ENCODE assay signal across 9 cellular contexts in genomic region chr20:57991211-57991841, GRCh38.
DNase-seq lines count a peak whose midpoint lies in the region; ATAC-seq lines count a peak whose summit lies in the region.
"Had no signal": no experiment of that assay in that cellular context is flagged by ENCODE, and none has a peak within 500 bp of the region (broad histone marks: within the 10 kb centered on the region; RNA-seq: fewer than 3 reads in every experiment).

No MANE protein-coding gene starts in this region.

- ATAC-seq in esophagus mucosa = peak; percentile 95

- no peak overlapping the region for H3K9ac ChIP-seq in NT2/D1 (ENCODE audit: insufficient read length, low read depth)

- no peaks in the 10 kb centered on the region for H3K36me3 ChIP-seq in NT2/D1 (ENCODE audit: insufficient read depth, insufficient read length, low read length)

- H3K27me3 ChIP-seq in NT2/D1 (ENCODE audit: insufficient read depth, insufficient read length) = peaks cover 86% of the 10 kb centered on the region

- no peaks in the 10 kb centered on the region for H3K9me3 ChIP-seq in NT2/D1 (ENCODE audit: insufficient read depth, low read length)

- peak overlapping the region in 20 of 21 experiments; percentile 5 to 86 (median 66) for H3K27ac ChIP-seq in skin epidermis

- DNase-seq in NCI-H146 (lab: John Stamatoyannopoulos, UW) (peak; percentile 17), NCI-H146 treated with DMSO at 0.1 percent for 48 hours (lab: John Stamatoyannopoulos, UW; ENCODE audit: unreplicated experiment) (no peak), NT2/D1 (ENCODE audit: low read depth, low spot score) (peak; percentile 47), NCI-H2107 treated with DMSO at 0.1 percent for 48 hours (lab: John Stamatoyannopoulos, UW; ENCODE audit: unreplicated experiment) (no peak), NOMO-1 treated with dmso at 0.1 percent for 144 hours (lab: John Stamatoyannopoulos, UW; ENCODE audit: unreplicated experiment) (no peak)
- DNase-seq in activated CD4-positive, CD25-positive, alpha-beta regulatory T cell (lab: John Stamatoyannopoulos, UW) = no peak
- DNase-seq: H7 had no signal

- H3K4me3 ChIP-seq in NT2/D1 (ENCODE audit: insufficient read length, low read depth) (no peak overlapping the region), skin epidermis (no peak overlapping the region)

- H3K4me1 ChIP-seq in NT2/D1 (ENCODE audit: insufficient read depth, insufficient read length) = peaks cover 9% of the 10 kb centered on the region

Comparison
In these comparisons a context has a peak if more than half of its experiments do, and no peak if none do; other contexts are left out.
1. DNase-seq: peak in NCI-H146 (single experiment) and NT2/D1 (single experiment); none in NCI-H146 treated with DMSO at 0.1 percent for 48 hours (single experiment), NCI-H2107 treated with DMSO at 0.1 percent for 48 hours (single experiment), activated CD4-positive, CD25-positive, alpha-beta regulatory T cell (0 of 4) and NOMO-1 treated with dmso at 0.1 percent for 144 hours (single experiment).